In genomic region chr7:99579281-99579955, GRCh38 we compare ENCODE assay signal across 1 cellular context.
TF ChIP-seq lines count a peak whose summit lies in the region.

No MANE protein-coding gene starts in this region.

TF ChIP-seq in endothelial cell of umbilical vein, 7 proteins besides CTCF, POLR2A, EP300 and RAD21 (continued from another document):
- TF ChIP-seq JUN (IDR thresholded peaks at IDR 0.05; ENCODE audit: borderline replicate concordance, insufficient read depth, insufficient read length, low read depth) (no peak), FOS (IDR thresholded peaks at IDR 0.05; ENCODE audit: borderline replicate concordance, insufficient read depth, low read length) (no peak)
